In the genomic region with DNA sequence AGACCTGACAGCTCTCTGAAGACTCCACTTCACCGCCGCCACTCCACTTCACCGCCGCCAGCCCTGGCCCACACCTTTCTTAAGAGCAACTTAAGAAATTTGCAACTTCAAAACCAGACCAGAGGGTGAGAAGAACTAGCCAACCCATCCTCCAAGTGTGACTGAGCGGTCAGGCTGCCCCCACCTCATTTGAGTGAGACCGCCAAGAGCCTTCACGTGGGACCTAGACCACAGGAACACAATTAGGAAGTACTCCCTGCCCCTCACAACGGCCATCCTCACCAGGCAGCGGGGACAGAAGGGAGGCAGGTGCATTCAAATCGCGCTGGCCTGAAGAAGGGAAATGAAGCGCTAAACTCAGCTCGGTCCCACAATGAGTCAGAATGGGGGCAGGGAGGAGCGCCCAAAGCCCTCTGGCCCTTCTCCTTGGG, we compare ENCODE assay signal across 13 cellular contexts.
DNase-seq lines count a peak whose midpoint lies in the region; ATAC-seq and TF ChIP-seq lines count a peak whose summit lies in the region.
"Had no signal": no experiment of that assay in that cellular context is flagged by ENCODE, and none has a peak within 500 bp of the region (broad histone marks: within the 10 kb centered on the region; RNA-seq: fewer than 3 reads in every experiment).

No MANE protein-coding gene starts in this region.

- peak overlapping the region; percentile 38 for H3K27ac Mint-ChIP-seq in stimulated activated memory B cell treated with anti-CD40 and anti-IgM and Interleukin-4, amounts not matched to agents 10 μg/mL and 1 μg/mL and 100 μg/mL, for 72 hours

- intact Hi-C loops in psoas muscle (cut with DNase I) = no loop called here

- H3K4me1 Mint-ChIP-seq in stimulated activated memory B cell treated with anti-CD40 and anti-IgM and Interleukin-4, amounts not matched to agents 10 μg/mL and 1 μg/mL and 100 μg/mL, for 72 hours = no peaks in the 10 kb centered on the region

- no peak overlapping the region for H3K4me3 ChIP-seq in psoas muscle
- H3K4me3 ChIP-seq: gastroesophageal sphincter had no signal

- H3K36me3 ChIP-seq in psoas muscle (ENCODE audit: insufficient read depth in 1 of 2, low read depth in 1 of 2) = no peaks in the 10 kb centered on the region
- H3K36me3 ChIP-seq: gastroesophageal sphincter had no signal

- H3K27me3 Mint-ChIP-seq in stimulated activated memory B cell treated with anti-CD40 and anti-IgM and Interleukin-4, amounts not matched to agents 10 μg/mL and 1 μg/mL and 100 μg/mL, for 72 hours = peaks cover 38% of the 10 kb centered on the region

- H3K36me3 Mint-ChIP-seq in stimulated activated memory B cell treated with anti-CD40 and anti-IgM and Interleukin-4, amounts not matched to agents 10 μg/mL and 1 μg/mL and 100 μg/mL, for 72 hours = no peaks in the 10 kb centered on the region

- H3K9me3 Mint-ChIP-seq in stimulated activated memory B cell treated with anti-CD40 and anti-IgM and Interleukin-4, amounts not matched to agents 10 μg/mL and 1 μg/mL and 100 μg/mL, for 72 hours = no peaks in the 10 kb centered on the region

- DNase-seq in MV-4-11 (lab: John Stamatoyannopoulos, UW) (peak; percentile 7), retina (no peak), NCI-H1417 (lab: John Stamatoyannopoulos, UW) (no peak), psoas muscle (no peak)
- DNase-seq: activated T-cell treated with anti-CD3 and anti-CD28 coated beads for 4 hours, aorta, NCI-H2171 treated with DMSO at 0.1 percent for 48 hours, Right ventricle myocardium superior had no signal

- no peaks in the 10 kb centered on the region for H3K27me3 ChIP-seq in psoas muscle (ENCODE audit: insufficient read depth in 3 of 3, low read length in 2 of 3)
- H3K27me3 ChIP-seq: gastroesophageal sphincter had no signal

- peak; percentile 83 for ATAC-seq in GM19467 (IDR thresholded peaks at IDR 0.05; ENCODE audit: unreplicated experiment)
- peak; percentile 66 for ATAC-seq in HG02884 (IDR thresholded peaks at IDR 0.05; ENCODE audit: unreplicated experiment)
- peak; percentile 80 for ATAC-seq in stimulated activated memory B cell treated with anti-CD40 and anti-IgM and Interleukin-4, amounts not matched to agents 10 μg/mL and 1 μg/mL and 100 μg/mL, for 72 hours
- no peak for ATAC-seq in psoas muscle
- ATAC-seq: gastroesophageal sphincter, left lobe of liver had no signal

- no peak for TF ChIP-seq CTCF in psoas muscle (IDR thresholded peaks at IDR 0.05)

- peak overlapping the region; percentile 54 for H3K4me3 Mint-ChIP-seq in stimulated activated memory B cell treated with anti-CD40 and anti-IgM and Interleukin-4, amounts not matched to agents 10 μg/mL and 1 μg/mL and 100 μg/mL, for 72 hours

- 88 to 92% (median 90%) methylated on average over 14 of the region's 14 CpGs for WGBS in psoas muscle, 3 donors

- H3K4me1 ChIP-seq in psoas muscle = no peaks in the 10 kb centered on the region

- H3K9me3 ChIP-seq in psoas muscle = no peaks in the 10 kb centered on the region
- H3K9me3 ChIP-seq: gastroesophageal sphincter had no signal

- no peak overlapping the region for H3K27ac ChIP-seq in psoas muscle
- H3K27ac ChIP-seq: gastroesophageal sphincter had no signal

Comparison
In these comparisons a context has a peak if more than half of its experiments do, and no peak if none do; other contexts are left out.
1. ATAC-seq: peak in GM19467 (single experiment), HG02884 (single experiment) and stimulated activated memory B cell treated with anti-CD40 and anti-IgM and Interleukin-4, amounts not matched to agents 10 μg/mL and 1 μg/mL and 100 μg/mL, for 72 hours (single experiment); none in psoas muscle (0 of 4).